Comparison of ENCODE assay signal across 1 cellular context in genomic region chr2:144448389-144449027, GRCh38.
TF ChIP-seq lines count a peak whose summit lies in the region.

No MANE protein-coding gene starts in this region.

TF ChIP-seq in HEK293, 187 proteins besides CTCF, POLR2A, EP300 and RAD21 (continued from another document and continues in another):
- no peak for TF ChIP-seq ZNF521 (tag by site-specific recombination; IDR thresholded peaks at IDR 0.05)
- TF ChIP-seq, protein P1, sequence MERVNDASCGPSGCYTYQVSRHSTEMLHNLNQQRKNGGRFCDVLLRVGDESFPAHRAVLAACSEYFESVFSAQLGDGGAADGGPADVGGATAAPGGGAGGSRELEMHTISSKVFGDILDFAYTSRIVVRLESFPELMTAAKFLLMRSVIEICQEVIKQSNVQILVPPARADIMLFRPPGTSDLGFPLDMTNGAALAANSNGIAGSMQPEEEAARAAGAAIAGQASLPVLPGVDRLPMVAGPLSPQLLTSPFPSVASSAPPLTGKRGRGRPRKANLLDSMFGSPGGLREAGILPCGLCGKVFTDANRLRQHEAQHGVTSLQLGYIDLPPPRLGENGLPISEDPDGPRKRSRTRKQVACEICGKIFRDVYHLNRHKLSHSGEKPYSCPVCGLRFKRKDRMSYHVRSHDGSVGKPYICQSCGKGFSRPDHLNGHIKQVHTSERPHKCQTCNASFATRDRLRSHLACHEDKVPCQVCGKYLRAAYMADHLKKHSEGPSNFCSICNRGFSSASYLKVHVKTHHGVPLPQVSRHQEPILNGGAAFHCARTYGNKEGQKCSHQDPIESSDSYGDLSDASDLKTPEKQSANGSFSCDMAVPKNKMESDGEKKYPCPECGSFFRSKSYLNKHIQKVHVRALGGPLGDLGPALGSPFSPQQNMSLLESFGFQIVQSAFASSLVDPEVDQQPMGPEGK (tag by site-specific recombination; IDR thresholded peaks at IDR 0.05) = no peak
- no peak for TF ChIP-seq SETDB1 (IDR thresholded peaks at IDR 0.05; ENCODE audit: insufficient read length, low read length)
- no peak for TF ChIP-seq SP7 (tag by site-specific recombination; IDR thresholded peaks at IDR 0.05)
- TF ChIP-seq WT1 (tag by site-specific recombination; IDR thresholded peaks at IDR 0.05) = no peak
- no peak for TF ChIP-seq ZNF571 (tag by site-specific recombination; IDR thresholded peaks at IDR 0.05)
- TF ChIP-seq, protein P2, sequence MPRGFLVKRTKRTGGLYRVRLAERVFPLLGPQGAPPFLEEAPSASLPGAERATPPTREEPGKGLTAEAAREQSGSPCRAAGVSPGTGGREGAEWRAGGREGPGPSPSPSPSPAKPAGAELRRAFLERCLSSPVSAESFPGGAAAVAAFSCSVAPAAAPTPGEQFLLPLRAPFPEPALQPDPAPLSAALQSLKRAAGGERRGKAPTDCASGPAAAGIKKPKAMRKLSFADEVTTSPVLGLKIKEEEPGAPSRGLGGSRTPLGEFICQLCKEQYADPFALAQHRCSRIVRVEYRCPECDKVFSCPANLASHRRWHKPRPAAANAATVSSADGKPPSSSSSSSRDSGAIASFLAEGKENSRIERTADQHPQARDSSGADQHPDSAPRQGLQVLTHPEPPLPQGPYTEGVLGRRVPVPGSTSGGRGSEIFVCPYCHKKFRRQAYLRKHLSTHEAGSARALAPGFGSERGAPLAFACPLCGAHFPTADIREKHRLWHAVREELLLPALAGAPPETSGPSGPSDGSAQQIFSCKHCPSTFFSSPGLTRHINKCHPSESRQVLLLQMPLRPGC (tag by site-specific recombination; IDR thresholded peaks at IDR 0.05) = no peak
- no peak for TF ChIP-seq ZNF707 (tag by site-specific recombination; IDR thresholded peaks at IDR 0.05)
- TF ChIP-seq, protein P3, sequence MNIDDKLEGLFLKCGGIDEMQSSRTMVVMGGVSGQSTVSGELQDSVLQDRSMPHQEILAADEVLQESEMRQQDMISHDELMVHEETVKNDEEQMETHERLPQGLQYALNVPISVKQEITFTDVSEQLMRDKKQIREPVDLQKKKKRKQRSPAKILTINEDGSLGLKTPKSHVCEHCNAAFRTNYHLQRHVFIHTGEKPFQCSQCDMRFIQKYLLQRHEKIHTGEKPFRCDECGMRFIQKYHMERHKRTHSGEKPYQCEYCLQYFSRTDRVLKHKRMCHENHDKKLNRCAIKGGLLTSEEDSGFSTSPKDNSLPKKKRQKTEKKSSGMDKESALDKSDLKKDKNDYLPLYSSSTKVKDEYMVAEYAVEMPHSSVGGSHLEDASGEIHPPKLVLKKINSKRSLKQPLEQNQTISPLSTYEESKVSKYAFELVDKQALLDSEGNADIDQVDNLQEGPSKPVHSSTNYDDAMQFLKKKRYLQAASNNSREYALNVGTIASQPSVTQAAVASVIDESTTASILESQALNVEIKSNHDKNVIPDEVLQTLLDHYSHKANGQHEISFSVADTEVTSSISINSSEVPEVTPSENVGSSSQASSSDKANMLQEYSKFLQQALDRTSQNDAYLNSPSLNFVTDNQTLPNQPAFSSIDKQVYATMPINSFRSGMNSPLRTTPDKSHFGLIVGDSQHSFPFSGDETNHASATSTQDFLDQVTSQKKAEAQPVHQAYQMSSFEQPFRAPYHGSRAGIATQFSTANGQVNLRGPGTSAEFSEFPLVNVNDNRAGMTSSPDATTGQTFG (tag by site-specific recombination; IDR thresholded peaks at IDR 0.05; ENCODE audit: borderline replicate concordance) = no peak
- no peak for TF ChIP-seq ZNF324 (tag by site-specific recombination; IDR thresholded peaks at IDR 0.05)
- TF ChIP-seq ZNF155 (tag by site-specific recombination; IDR thresholded peaks at IDR 0.05) = no peak
- no peak for TF ChIP-seq ZNF664 (tag by site-specific recombination; IDR thresholded peaks at IDR 0.05)
- TF ChIP-seq ZNF280C (tag by site-specific recombination; IDR thresholded peaks at IDR 0.05) = no peak
- TF ChIP-seq OSR2 (tag by site-specific recombination; IDR thresholded peaks at IDR 0.05) = 0 out of 2 replicates have a peak, but pooled peaks have one; percentile 7
- no peak for TF ChIP-seq PRDM4 (tag by site-specific recombination; IDR thresholded peaks at IDR 0.05)
- no peak for TF ChIP-seq ZNF366 (tag by site-specific recombination; conservative IDR thresholded peaks at IDR 0.05)
- TF ChIP-seq ZNF311 (tag by site-specific recombination; IDR thresholded peaks at IDR 0.05; ENCODE audit: borderline replicate concordance) = no peak
- no peak for TF ChIP-seq TCF7L2 (IDR thresholded peaks at IDR 0.05; ENCODE audit: borderline replicate concordance, low read depth, low read length)
- TF ChIP-seq SCRT2 (tag by site-specific recombination; IDR thresholded peaks at IDR 0.05) = peak; percentile 85
- no peak; the same call in 1 of the 2 replicates for TF ChIP-seq ZNF10 (tag by site-specific recombination; IDR thresholded peaks at IDR 0.05)
- 0 out of 2 replicates have a peak, but pooled peaks have one; percentile 26 for TF ChIP-seq FEZF1 (tag by site-specific recombination; IDR thresholded peaks at IDR 0.05)
- TF ChIP-seq ZFP69B (tag by site-specific recombination; IDR thresholded peaks at IDR 0.05) = no peak
- TF ChIP-seq ZNF157 (tag by site-specific recombination; IDR thresholded peaks at IDR 0.05) = no peak
- TF ChIP-seq SCRT1 (tag by site-specific recombination; IDR thresholded peaks at IDR 0.05; ENCODE audit: borderline replicate concordance) = peak; percentile 64; the same call in 1 of the 2 replicates
- TF ChIP-seq MZF1 (tag by site-specific recombination; IDR thresholded peaks at IDR 0.05; ENCODE audit: borderline replicate concordance) = no peak
- 0 out of 2 replicates have a peak, but pooled peaks have one; percentile 6 for TF ChIP-seq ZIC2 (tag by site-specific recombination; IDR thresholded peaks at IDR 0.05)
- TF ChIP-seq ZNF548 (tag by site-specific recombination; IDR thresholded peaks at IDR 0.05) = no peak
- TF ChIP-seq, protein P4, sequence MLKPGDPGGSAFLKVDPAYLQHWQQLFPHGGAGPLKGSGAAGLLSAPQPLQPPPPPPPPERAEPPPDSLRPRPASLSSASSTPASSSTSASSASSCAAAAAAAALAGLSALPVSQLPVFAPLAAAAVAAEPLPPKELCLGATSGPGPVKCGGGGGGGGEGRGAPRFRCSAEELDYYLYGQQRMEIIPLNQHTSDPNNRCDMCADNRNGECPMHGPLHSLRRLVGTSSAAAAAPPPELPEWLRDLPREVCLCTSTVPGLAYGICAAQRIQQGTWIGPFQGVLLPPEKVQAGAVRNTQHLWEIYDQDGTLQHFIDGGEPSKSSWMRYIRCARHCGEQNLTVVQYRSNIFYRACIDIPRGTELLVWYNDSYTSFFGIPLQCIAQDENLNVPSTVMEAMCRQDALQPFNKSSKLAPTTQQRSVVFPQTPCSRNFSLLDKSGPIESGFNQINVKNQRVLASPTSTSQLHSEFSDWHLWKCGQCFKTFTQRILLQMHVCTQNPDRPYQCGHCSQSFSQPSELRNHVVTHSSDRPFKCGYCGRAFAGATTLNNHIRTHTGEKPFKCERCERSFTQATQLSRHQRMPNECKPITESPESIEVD (tag by site-specific recombination; IDR thresholded peaks at IDR 0.05) = peak; percentile 77
- TF ChIP-seq ZNF843 (tag by site-specific recombination; IDR thresholded peaks at IDR 0.05) = peak; percentile 59; the same call in 1 of the 2 replicates
- TF ChIP-seq IKZF3 (tag by site-specific recombination; IDR thresholded peaks at IDR 0.05) = peak; percentile 46; the same call in 1 of the 2 replicates
- TF ChIP-seq ZSCAN30 (tag by site-specific recombination; IDR thresholded peaks at IDR 0.05) = 0 out of 2 replicates have a peak, but pooled peaks have one; percentile 25
- no peak for TF ChIP-seq HOXD13 (CRISPR knock-in tag; IDR thresholded peaks at IDR 0.05; ENCODE audit: borderline replicate concordance)
- TF ChIP-seq, protein P5, sequence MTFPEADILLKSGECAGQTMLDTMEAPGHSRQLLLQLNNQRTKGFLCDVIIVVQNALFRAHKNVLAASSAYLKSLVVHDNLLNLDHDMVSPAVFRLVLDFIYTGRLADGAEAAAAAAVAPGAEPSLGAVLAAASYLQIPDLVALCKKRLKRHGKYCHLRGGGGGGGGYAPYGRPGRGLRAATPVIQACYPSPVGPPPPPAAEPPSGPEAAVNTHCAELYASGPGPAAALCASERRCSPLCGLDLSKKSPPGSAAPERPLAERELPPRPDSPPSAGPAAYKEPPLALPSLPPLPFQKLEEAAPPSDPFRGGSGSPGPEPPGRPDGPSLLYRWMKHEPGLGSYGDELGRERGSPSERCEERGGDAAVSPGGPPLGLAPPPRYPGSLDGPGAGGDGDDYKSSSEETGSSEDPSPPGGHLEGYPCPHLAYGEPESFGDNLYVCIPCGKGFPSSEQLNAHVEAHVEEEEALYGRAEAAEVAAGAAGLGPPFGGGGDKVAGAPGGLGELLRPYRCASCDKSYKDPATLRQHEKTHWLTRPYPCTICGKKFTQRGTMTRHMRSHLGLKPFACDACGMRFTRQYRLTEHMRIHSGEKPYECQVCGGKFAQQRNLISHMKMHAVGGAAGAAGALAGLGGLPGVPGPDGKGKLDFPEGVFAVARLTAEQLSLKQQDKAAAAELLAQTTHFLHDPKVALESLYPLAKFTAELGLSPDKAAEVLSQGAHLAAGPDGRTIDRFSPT (tag by site-specific recombination; IDR thresholded peaks at IDR 0.05) = peak; percentile 49; the same call in 1 of the 2 replicates
- TF ChIP-seq ZBTB11 (tag by site-specific recombination; conservative IDR thresholded peaks at IDR 0.05; ENCODE audit: low read depth) = no peak
- no peak for TF ChIP-seq ZBTB20 (tag by site-specific recombination; IDR thresholded peaks at IDR 0.05)
- no peak for TF ChIP-seq BCL11B (tag by site-specific recombination; IDR thresholded peaks at IDR 0.05; ENCODE audit: low read depth)
- TF ChIP-seq ZNF274 (IDR thresholded peaks at IDR 0.05; ENCODE audit: low read length) = no peak
- TF ChIP-seq ZNF274 (tag by site-specific recombination; IDR thresholded peaks at IDR 0.05; ENCODE audit: borderline replicate concordance) = no peak
- no peak for TF ChIP-seq ZNF202 (tag by site-specific recombination; IDR thresholded peaks at IDR 0.05; ENCODE audit: borderline replicate concordance)
- peak; percentile 74; the same call in 1 of the 2 replicates for TF ChIP-seq ZBTB44 (tag by site-specific recombination; IDR thresholded peaks at IDR 0.05)
- TF ChIP-seq BCL11A (tag by site-specific recombination; IDR thresholded peaks at IDR 0.05; ENCODE audit: low read depth) = no peak
- no peak for TF ChIP-seq ZFP41 (tag by site-specific recombination; IDR thresholded peaks at IDR 0.05; ENCODE audit: borderline replicate concordance)
